14 cellular contexts compared by ENCODE assay signal in genomic region chr5:1293416-1293996, GRCh38. TPM values are rescaled to one million over a fixed set of nuclear protein-coding genes. Genes with fewer than 3 reads are reported as not detected.
DNase-seq lines count a peak whose midpoint lies in the region; ATAC-seq and TF ChIP-seq lines count a peak whose summit lies in the region.
"Had no signal": no experiment of that assay in that cellular context is flagged by ENCODE, and none has a peak within 500 bp of the region (broad histone marks: within the 10 kb centered on the region; RNA-seq: fewer than 3 reads in every experiment).

No MANE protein-coding gene starts in this region.

- H3K4me1 Mint-ChIP-seq in stimulated activated naive CD8-positive, alpha-beta T cell treated with anti-CD3 and anti-CD28 coated beads, Interleukin-15, Interleukin-2, amounts not matched to agents 100 ng/mL and 50 ng/mL, for 24 hours (ENCODE audit: low read depth), result peaks cover 14% of the 10 kb centered on the region
- H3K4me1 Mint-ChIP-seq in activated T-cell treated with anti-CD3 and anti-CD28 coated beads, Interleukin-2, amount 50 U/mL, for 24 hours (ENCODE audit: low read depth), result peaks cover 16% of the 10 kb centered on the region
- H3K4me1 Mint-ChIP-seq in memory B cell, result peaks cover 5% of the 10 kb centered on the region

- no peak for DNase-seq in stimulated activated naive CD8-positive, alpha-beta T cell treated with anti-CD3 and anti-CD28 coated beads, Interleukin-15, Interleukin-2, amounts not matched to agents 100 U/mL and 50 U/mL, for 24 hours
- peak; percentile 27 for DNase-seq in activated T-cell treated with anti-CD3 and anti-CD28 coated beads, Interleukin-2, amount 50 U/mL, for 24 hours
- DNase-seq in memory B cell (ENCODE audit: low spot score in 2 of 2) (no peak), SIG-M5 (lab: John Stamatoyannopoulos, UW) (no peak), SW480 (ENCODE audit: low spot score) (no peak), hippocampal formation (lab: John Stamatoyannopoulos, UW) (no peak), A673 (ENCODE audit: low spot score) (no peak)
- DNase-seq: IMR-90, kidney glomerular epithelial cell, NCI-H1694 treated with DMSO at 0.1 percent for 48 hours, NCI-H526 treated with DMSO at 0.1 percent for 48 hours had no signal

- POLR2A ChIA-PET in A673 (lab: Charles Lee; ENCODE audit: low non-redundant PET), result no interaction called here

- no peak for TF ChIP-seq CTCF in A673 (conservative IDR thresholded peaks at IDR 0.05; ENCODE audit: low read depth, low read length)

- no peak overlapping the region for H3K27ac ChIP-seq in A673 (ENCODE audit: low read depth, low read length, poor library complexity, severe bottlenecking)
- H3K27ac ChIP-seq: ascending aorta, gastroesophageal sphincter had no signal

- no peaks in the 10 kb centered on the region for H3K27me3 Mint-ChIP-seq in stimulated activated naive CD8-positive, alpha-beta T cell treated with anti-CD3 and anti-CD28 coated beads, Interleukin-15, Interleukin-2, amounts not matched to agents 100 ng/mL and 50 ng/mL, for 24 hours
- peaks cover 2% of the 10 kb centered on the region for H3K27me3 Mint-ChIP-seq in activated T-cell treated with anti-CD3 and anti-CD28 coated beads, Interleukin-2, amount 50 U/mL, for 24 hours
- peaks cover 21% of the 10 kb centered on the region for H3K27me3 Mint-ChIP-seq in memory B cell

- BruUV-seq in A673 (replicated peaks; lab: Mats Ljungman, UMichigan), result no TSS peak

- H3K4me3 ChIP-seq in A673 (ENCODE audit: low read depth, low read length, poor library complexity, severe bottlenecking), result no peak overlapping the region
- H3K4me3 ChIP-seq: ascending aorta, gastroesophageal sphincter had no signal

- no peak overlapping the region for H3K27ac Mint-ChIP-seq in stimulated activated naive CD8-positive, alpha-beta T cell treated with anti-CD3 and anti-CD28 coated beads, Interleukin-15, Interleukin-2, amounts not matched to agents 100 ng/mL and 50 ng/mL, for 24 hours
- peak overlapping the region; percentile 37 for H3K27ac Mint-ChIP-seq in activated T-cell treated with anti-CD3 and anti-CD28 coated beads, Interleukin-2, amount 50 U/mL, for 24 hours
- no peak overlapping the region for H3K27ac Mint-ChIP-seq in memory B cell

- intact Hi-C loops in A673 (cut with micrococcal nuclease; ENCODE audit: unreplicated experiment), result no loop called here

- ATAC-seq in stimulated activated naive CD8-positive, alpha-beta T cell treated with anti-CD3 and anti-CD28 coated beads, Interleukin-15, Interleukin-2, amounts not matched to agents 100 U/mL and 50 U/mL, for 24 hours, result no peak
- ATAC-seq in memory B cell (ENCODE audit: low read depth), result no peak
- ATAC-seq: gastroesophageal sphincter had no signal

- H3K36me3 Mint-ChIP-seq in stimulated activated naive CD8-positive, alpha-beta T cell treated with anti-CD3 and anti-CD28 coated beads, Interleukin-15, Interleukin-2, amounts not matched to agents 100 ng/mL and 50 ng/mL, for 24 hours (ENCODE audit: low read depth), result peaks cover 3% of the 10 kb centered on the region
- peaks cover 16% of the 10 kb centered on the region for H3K36me3 Mint-ChIP-seq in activated T-cell treated with anti-CD3 and anti-CD28 coated beads, Interleukin-2, amount 50 U/mL, for 24 hours (ENCODE audit: low read depth)
- no peaks in the 10 kb centered on the region for H3K36me3 Mint-ChIP-seq in memory B cell

- CTCF ChIA-PET in A673 (lab: Charles Lee), result no interaction called here

- no peaks in the 10 kb centered on the region for H3K9me3 ChIP-seq in A673 (ENCODE audit: low read depth, low read length, poor library complexity, severe bottlenecking)
- H3K9me3 ChIP-seq: ascending aorta had no signal

- H3K4me3 Mint-ChIP-seq in stimulated activated naive CD8-positive, alpha-beta T cell treated with anti-CD3 and anti-CD28 coated beads, Interleukin-15, Interleukin-2, amounts not matched to agents 100 ng/mL and 50 ng/mL, for 24 hours, result peak overlapping the region; percentile 66
- peak overlapping the region; percentile 56 for H3K4me3 Mint-ChIP-seq in activated T-cell treated with anti-CD3 and anti-CD28 coated beads, Interleukin-2, amount 50 U/mL, for 24 hours
- H3K4me3 Mint-ChIP-seq in memory B cell, result peak overlapping the region; percentile 54

- peaks cover 5% of the 10 kb centered on the region for H3K4me1 ChIP-seq in A673 (ENCODE audit: insufficient read depth, low read length, poor library complexity, severe bottlenecking)
- H3K4me1 ChIP-seq: ascending aorta had no signal

- H3K27me3 ChIP-seq in A673 (replicated peaks; ENCODE audit: insufficient read depth, low read depth, low read length, poor library complexity), result no peaks in the 10 kb centered on the region
- H3K27me3 ChIP-seq: ascending aorta had no signal

- no peaks in the 10 kb centered on the region for H3K9me3 Mint-ChIP-seq in stimulated activated naive CD8-positive, alpha-beta T cell treated with anti-CD3 and anti-CD28 coated beads, Interleukin-15, Interleukin-2, amounts not matched to agents 100 ng/mL and 50 ng/mL, for 24 hours
- no peaks in the 10 kb centered on the region for H3K9me3 Mint-ChIP-seq in activated T-cell treated with anti-CD3 and anti-CD28 coated beads, Interleukin-2, amount 50 U/mL, for 24 hours
- H3K9me3 Mint-ChIP-seq in memory B cell, result no peaks in the 10 kb centered on the region

- H3K36me3 ChIP-seq in A673 (ENCODE audit: insufficient read depth, low read length, poor library complexity, severe bottlenecking), result no peaks in the 10 kb centered on the region
- H3K36me3 ChIP-seq: ascending aorta, gastroesophageal sphincter had no signal

RNA-seq across cellular contexts. Expression of gene TERT, which starts 1.4 kb away (rescaled TPM):
- 14.2 and 17.1 TPM in 2 replicates for total RNA-seq in A673 (2021)
- total RNA-seq: ascending aorta, gastroesophageal sphincter, IMR-90 had no signal

RNA-seq across cellular contexts. Expression of gene CLPTM1L, which starts 51.4 kb away (rescaled TPM):
- total RNA-seq in A673 (2021), result 128 and 146 TPM in 2 replicates
